In genomic region chr12:100016304-100016703, GRCh38 we compare ENCODE assay signal across 3 cellular contexts. TPM values are rescaled to one million over a fixed set of nuclear protein-coding genes. Genes with fewer than 3 reads are reported as not detected.
"Had no signal": no experiment of that assay in that cellular context is flagged by ENCODE, and none has a peak within 500 bp of the region (broad histone marks: within the 10 kb centered on the region; RNA-seq: fewer than 3 reads in every experiment).

No MANE protein-coding gene starts in this region.

RNA-seq across cellular contexts. Expression of gene ANKS1B, which starts 31.6 kb away (rescaled TPM):
- polyA plus RNA-seq: immature natural killer cell, keratinocyte, mammary epithelial cell had no signal
